Comparison of ENCODE assay signal across 8 cellular contexts in the genomic region with DNA sequence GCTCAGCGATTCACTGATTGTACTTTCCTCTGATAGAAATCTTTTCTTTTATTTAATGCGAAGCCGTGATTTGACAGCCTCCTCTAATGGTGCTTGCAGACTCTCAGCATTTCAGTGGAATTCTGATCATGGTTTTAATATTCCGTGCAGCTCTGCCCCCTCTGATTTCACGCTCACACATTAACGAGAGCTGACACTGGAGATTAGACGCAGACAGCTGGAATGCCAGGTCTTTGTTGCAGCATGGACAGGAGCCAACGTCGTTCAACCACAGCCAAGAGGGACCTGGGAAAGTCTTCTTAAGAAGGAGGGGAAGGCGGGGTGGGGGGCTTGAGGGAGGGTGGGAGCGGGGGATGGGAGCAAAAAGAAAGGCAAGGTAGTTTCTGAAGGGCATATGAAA.
A peak's percentile ranks its signal among the peaks of the same experiment; 100 is the strongest.
DNase-seq lines count a peak whose midpoint lies in the region; ATAC-seq and TF ChIP-seq lines count a peak whose summit lies in the region.

No MANE protein-coding gene starts in this region.

- no peak for TF ChIP-seq EP300 in ovary (IDR thresholded peaks at IDR 0.05)

- intact Hi-C loops in ovary (cut with DNase I): no loop called here

- ATAC-seq in HG03571 (IDR thresholded peaks at IDR 0.05; ENCODE audit: unreplicated experiment): no peak

- DNase-seq in Daoy (ENCODE audit: low read depth) (peak; percentile 34), NCI-H82 (lab: John Stamatoyannopoulos, UW) (peak; percentile 71), globus pallidus (ENCODE audit: low spot score) (peak; percentile 81), ovary (peak; percentile 21 to 61 (median 34))
- DNase-seq in activated naive CD4-positive, alpha-beta T cell treated with anti-CD3 and anti-CD28 coated beads, Interleukin-2, amount 50 U/mL, for 16 hours: no peak
- DNase-seq in stimulated activated naive CD4-positive, alpha-beta T cell treated with Interleukin-2 at 50 U/mL for 16 hours (lab: John Stamatoyannopoulos, UW): no peak
- DNase-seq in activated CD4-positive, alpha-beta T cell treated with anti-CD3 and anti-CD28 coated beads for 48 hours: no peak

- H3K4me1 ChIP-seq in ovary (ENCODE audit: insufficient read depth): peaks cover 2% of the 10 kb centered on the region

- no peak for TF ChIP-seq CTCF in ovary (IDR thresholded peaks at IDR 0.05)

- no peaks in the 10 kb centered on the region for H3K36me3 ChIP-seq in ovary

- no peak for TF ChIP-seq POLR2A in ovary (IDR thresholded peaks at IDR 0.05)

- no peaks in the 10 kb centered on the region for H3K9me3 ChIP-seq in ovary

- no peaks in the 10 kb centered on the region for H3K27me3 ChIP-seq in ovary

- 1 to 2% (median 1%) methylated on average over 11 of the region's 11 CpGs for WGBS in ovary, 3 donors

- peak overlapping the region in 1 of 2 donors; percentile 63 for H3K27ac ChIP-seq in ovary

- H3K4me3 ChIP-seq in ovary: peak overlapping the region; percentile 23

Comparison
In these comparisons a context has a peak if more than half of its experiments do, and no peak if none do; other contexts are left out.
1. DNase-seq: peak in Daoy (single experiment), NCI-H82 (single experiment), globus pallidus (single experiment) and ovary (5 of 5); none in activated naive CD4-positive, alpha-beta T cell treated with anti-CD3 and anti-CD28 coated beads, Interleukin-2, amount 50 U/mL, for 16 hours (single experiment), stimulated activated naive CD4-positive, alpha-beta T cell treated with Interleukin-2 at 50 U/mL for 16 hours (single experiment) and activated CD4-positive, alpha-beta T cell treated with anti-CD3 and anti-CD28 coated beads for 48 hours (single experiment).